In the genomic region with DNA sequence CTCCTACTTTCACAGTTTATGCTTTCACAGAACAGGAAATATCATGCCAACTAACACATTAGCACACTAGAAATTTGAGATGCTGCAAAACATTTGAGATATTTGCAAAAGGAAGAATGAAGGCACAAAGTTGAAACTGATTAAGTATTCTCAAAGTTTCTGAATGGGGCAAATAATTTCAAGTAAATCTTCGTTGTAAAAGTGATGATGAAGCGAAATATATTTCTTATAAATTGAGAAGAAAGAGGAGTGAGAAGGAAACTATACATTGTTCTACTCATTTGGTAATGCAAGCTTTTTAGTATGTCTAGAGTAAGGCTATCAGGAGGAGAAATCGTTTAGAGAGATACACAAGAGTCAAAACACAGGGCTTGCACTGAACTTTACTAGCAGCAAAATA, we compare ENCODE assay signal across 31 cellular contexts.
"Had no signal": no experiment of that assay in that cellular context is flagged by ENCODE, and none has a peak within 500 bp of the region (broad histone marks: within the 10 kb centered on the region; RNA-seq: fewer than 3 reads in every experiment).

No MANE protein-coding gene starts in this region.

- H3K4me3 ChIP-seq: ascending aorta, cardiac muscle cell had no signal

- H3K4me1 ChIP-seq: ascending aorta had no signal

- H3K27ac ChIP-seq: ascending aorta, cardiac muscle cell, VCaP had no signal

- FAIRE-seq: bronchial epithelial cell, TTC549 had no signal

- DNase-seq: activated B cell treated with CpG ODN at 0.5 μM for 24 hours; activated CD4-positive, alpha-beta memory T cell treated with anti-CD3 and anti-CD28 coated beads for 36 hours; activated CD4-positive, alpha-beta T cell treated with anti-CD3 and anti-CD28 coated beads for 4 hours; activated CD4-positive, alpha-beta T cell treated with anti-CD3 and anti-CD28 coated beads, Interleukin-2, amount 10 ng/mL, durations not matched to agents 24 days and 14 days; activated CD4-positive, alpha-beta T cell treated with anti-CD3 and anti-CD28 coated beads, Interleukin-2, amount 50 U/mL, for 1 hour; activated CD4-positive, alpha-beta T cell treated with anti-CD3 and anti-CD28 coated beads, Interleukin-2, amount 50 U/mL, for 4 hours; activated CD4-positive, CD25-positive, alpha-beta regulatory T cell treated with anti-CD3 and anti-CD28 coated beads, Interleukin-2, amount 50 U/mL, for 72 hours; activated CD8-positive, alpha-beta memory T cell treated with anti-CD3 and anti-CD28 coated beads, Interleukin-2, amount 50 U/mL, for 4 hours; activated CD8-positive, alpha-beta T cell treated with anti-CD3 and anti-CD28 coated beads for 36 hours; activated effector memory CD4-positive, alpha-beta T cell treated with anti-CD3 and anti-CD28 coated beads, Interleukin-2, amount 50 U/mL, for 16 hours; activated gamma-delta T cell treated with Interleukin-2 at 50 U/mL for 16 hours; activated naive CD4-positive, alpha-beta T cell; activated naive CD4-positive, alpha-beta T cell treated with anti-CD3 and anti-CD28 coated beads for 36 hours; activated naive CD8-positive, alpha-beta T cell treated with anti-CD3 and anti-CD28 coated beads, Interleukin-2, amount 10 ng/mL, durations not matched to agents 7 days and 5 days; activated naive CD8-positive, alpha-beta T cell treated with anti-CD3 and anti-CD28 coated beads, Interleukin-2, amount 50 U/mL, for 24 hours; activated T-cell treated with anti-CD3 and anti-CD28 coated beads for 4 hours; activated T-cell treated with anti-CD3 and anti-CD28 coated beads, Interleukin-2, amount 50 U/mL, for 1 hour; activated T-cell treated with anti-CD3 and anti-CD28 coated beads, Interleukin-2, amount 50 U/mL, for 4 hours; activated T-cell treated with anti-CD3 and anti-CD28 coated beads, Interleukin-2, amount 50 U/mL, for 72 hours; amygdala; anterior cingulate cortex; caudate nucleus; cerebellar nuclear complex; T-helper 2 cell; T-helper 9 cell had no signal

- ATAC-seq: activated CD8-positive, alpha-beta T cell treated with anti-CD3 and anti-CD28 coated beads for 36 hours; activated naive CD8-positive, alpha-beta T cell treated with anti-CD3 and anti-CD28 coated beads, Interleukin-2, amount 50 U/mL, for 24 hours; activated T-cell treated with anti-CD3 and anti-CD28 coated beads, Interleukin-2, amount 50 U/mL, for 4 hours; activated T-cell treated with anti-CD3 and anti-CD28 coated beads, Interleukin-2, amount 50 U/mL, for 72 hours; activated T-helper 17 cell treated with anti-CD3 and anti-CD28 coated beads, Interleukin-2, amount 50 U/mL, for 72 hours had no signal

- H3K9me3 ChIP-seq: ascending aorta had no signal
